Comparison of ENCODE assay signal across 8 cellular contexts in the genomic region with DNA sequence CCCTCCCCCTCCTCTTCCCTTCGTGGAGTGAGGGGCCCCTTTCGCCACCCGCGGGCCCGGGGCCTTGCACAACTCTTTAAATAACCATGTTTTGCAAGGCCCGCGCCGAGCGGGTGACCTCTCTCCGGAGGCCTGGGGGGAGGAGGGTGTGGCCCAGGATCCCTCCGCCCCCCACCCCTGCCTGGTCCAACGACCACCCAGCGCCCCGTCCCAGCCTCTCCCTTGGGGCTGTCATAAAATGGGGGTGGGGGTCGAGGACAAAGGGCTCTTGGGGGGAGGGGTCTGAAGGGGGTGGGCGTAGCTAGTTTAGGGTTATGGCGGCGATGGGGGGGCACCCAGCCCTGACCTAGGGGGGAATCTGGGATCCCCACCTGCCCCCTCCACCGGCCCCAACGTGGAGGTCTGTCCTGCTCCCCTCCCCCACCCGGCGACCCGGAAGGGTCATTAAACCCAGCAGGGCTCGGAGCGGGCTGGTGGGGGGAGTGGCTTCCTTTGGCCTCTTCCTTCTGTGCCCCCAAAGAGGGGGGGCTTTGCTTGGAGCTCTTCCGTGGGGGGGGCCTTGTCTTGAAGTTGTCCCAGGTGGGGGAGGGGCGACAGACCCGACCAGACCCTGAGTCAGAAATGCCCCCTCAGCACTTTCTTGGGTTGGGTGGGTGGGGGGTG. TPM values are rescaled to one million over a fixed set of nuclear protein-coding genes. Genes with fewer than 3 reads are reported as not detected.
DNase-seq lines count a peak whose midpoint lies in the region; ATAC-seq lines count a peak whose summit lies in the region.

No MANE protein-coding gene starts in this region.

- no peaks in the 10 kb centered on the region for H3K36me3 Mint-ChIP-seq in activated naive CD4-positive, alpha-beta T cell treated with anti-CD3 and anti-CD28 coated beads, Interleukin-2, amount 50 U/mL, for 24 hours
- peaks cover 8% of the 10 kb centered on the region for H3K36me3 Mint-ChIP-seq in activated T-helper 2 cell treated with anti-CD3 and anti-CD28 coated beads, Interferon-gamma antibody, Interleukin-2, Interleukin-4, amounts not matched to agents 10 μg/mL and 5 μg/mL and 100 μg/mL, durations not matched to agents 14 hours and 24 hours and 36 hours (ENCODE audit: low read depth)
- peaks cover 21 to 25% of the 10 kb centered on the region in 2 donors for H3K36me3 Mint-ChIP-seq in stimulated activated naive B cell treated with anti-CD40 and anti-IgM and Interleukin-4, amounts not matched to agents 10 μg/mL and 1 μg/mL and 100 μg/mL, for 72 hours

- peaks cover 15% of the 10 kb centered on the region for H3K36me3 ChIP-seq in iPS-15b (ENCODE audit: control insufficient read depth, insufficient read depth, low read length)

- no peaks in the 10 kb centered on the region for H3K9me3 Mint-ChIP-seq in activated naive CD4-positive, alpha-beta T cell treated with anti-CD3 and anti-CD28 coated beads, Interleukin-2, amount 50 U/mL, for 24 hours
- H3K9me3 Mint-ChIP-seq in activated T-helper 2 cell treated with anti-CD3 and anti-CD28 coated beads, Interferon-gamma antibody, Interleukin-2, Interleukin-4, amounts not matched to agents 10 μg/mL and 5 μg/mL and 100 μg/mL, durations not matched to agents 14 hours and 24 hours and 36 hours, result no peaks in the 10 kb centered on the region
- no peaks in the 10 kb centered on the region for H3K9me3 Mint-ChIP-seq in stimulated activated naive B cell treated with anti-CD40 and anti-IgM and Interleukin-4, amounts not matched to agents 10 μg/mL and 1 μg/mL and 100 μg/mL, for 72 hours

- no peak overlapping the region for H3K27ac Mint-ChIP-seq in activated naive CD4-positive, alpha-beta T cell treated with anti-CD3 and anti-CD28 coated beads, Interleukin-2, amount 50 U/mL, for 24 hours
- no peak overlapping the region for H3K27ac Mint-ChIP-seq in activated T-helper 2 cell treated with anti-CD3 and anti-CD28 coated beads, Interferon-gamma antibody, Interleukin-2, Interleukin-4, amounts not matched to agents 10 μg/mL and 5 μg/mL and 100 μg/mL, durations not matched to agents 14 hours and 24 hours and 36 hours
- H3K27ac Mint-ChIP-seq in stimulated activated naive B cell treated with anti-CD40 and anti-IgM and Interleukin-4, amounts not matched to agents 10 μg/mL and 1 μg/mL and 100 μg/mL, for 72 hours, result peak overlapping the region; percentile 89

- H3K9me3 ChIP-seq in iPS-15b (ENCODE audit: control insufficient read depth, insufficient read depth, low read length), result no peaks in the 10 kb centered on the region

- H3K4me3 ChIP-seq in iPS-15b (ENCODE audit: low read depth, low read length), result peak overlapping the region; percentile 18

- H3K27me3 ChIP-seq in iPS-15b (ENCODE audit: control insufficient read depth, insufficient read depth, low read length), result no peaks in the 10 kb centered on the region

- peak overlapping the region; percentile 80 for H3K4me3 Mint-ChIP-seq in activated naive CD4-positive, alpha-beta T cell treated with anti-CD3 and anti-CD28 coated beads, Interleukin-2, amount 50 U/mL, for 24 hours
- peak overlapping the region; percentile 83 for H3K4me3 Mint-ChIP-seq in activated T-helper 2 cell treated with anti-CD3 and anti-CD28 coated beads, Interferon-gamma antibody, Interleukin-2, Interleukin-4, amounts not matched to agents 10 μg/mL and 5 μg/mL and 100 μg/mL, durations not matched to agents 14 hours and 24 hours and 36 hours (ENCODE audit: low read depth)
- H3K4me3 Mint-ChIP-seq in stimulated activated naive B cell treated with anti-CD40 and anti-IgM and Interleukin-4, amounts not matched to agents 10 μg/mL and 1 μg/mL and 100 μg/mL, for 72 hours, result peak overlapping the region; percentile 81 to 92

- H3K4me1 ChIP-seq in iPS-15b (ENCODE audit: control insufficient read depth, insufficient read depth, low read length), result no peaks in the 10 kb centered on the region

- peaks cover 2% of the 10 kb centered on the region for H3K4me1 Mint-ChIP-seq in activated naive CD4-positive, alpha-beta T cell treated with anti-CD3 and anti-CD28 coated beads, Interleukin-2, amount 50 U/mL, for 24 hours
- H3K4me1 Mint-ChIP-seq in activated T-helper 2 cell treated with anti-CD3 and anti-CD28 coated beads, Interferon-gamma antibody, Interleukin-2, Interleukin-4, amounts not matched to agents 10 μg/mL and 5 μg/mL and 100 μg/mL, durations not matched to agents 14 hours and 24 hours and 36 hours (ENCODE audit: low read depth), result no peaks in the 10 kb centered on the region
- peaks cover 15 to 41% of the 10 kb centered on the region in 2 donors for H3K4me1 Mint-ChIP-seq in stimulated activated naive B cell treated with anti-CD40 and anti-IgM and Interleukin-4, amounts not matched to agents 10 μg/mL and 1 μg/mL and 100 μg/mL, for 72 hours

- intact Hi-C loops in activated T-helper 2 cell treated with anti-CD3 and anti-CD28 coated beads, Interferon-gamma antibody, Interleukin-2, Interleukin-4, amounts not matched to agents 10 μg/mL and 5 μg/mL and 100 μg/mL, durations not matched to agents 14 hours and 24 hours and 36 hours (cut with micrococcal nuclease), result loop anchor here (5.0 to 10.0 kb wide), 3 partner anchors 158 to 315 kb away; a partner anchor contains a TSS

- DNase-seq in activated naive CD4-positive, alpha-beta T cell (lab: John Stamatoyannopoulos, UW), result no peak
- no peak for DNase-seq in activated T-helper 2 cell treated with anti-CD3 and anti-CD28 coated beads, Interferon-gamma antibody, Interleukin-2, Interleukin-4, amounts not matched to agents 10 μg/mL and 5 μg/mL and 100 μg/mL, durations not matched to agents 14 hours and 24 hours and 36 hours (ENCODE audit: low spot score)
- DNase-seq in stimulated activated naive B cell treated with anti-CD40 and anti-IgM and Interleukin-4, amounts not matched to agents 10 μg/mL and 1 μg/mL and 100 μg/mL, for 72 hours, result no peak

- ATAC-seq in stimulated activated naive B cell treated with anti-CD40 and anti-IgM and Interleukin-4, amounts not matched to agents 10 μg/mL and 1 μg/mL and 100 μg/mL, for 72 hours (replicated peaks), result peak; percentile 4 to 19
- ATAC-seq in GM21528 (IDR thresholded peaks at IDR 0.05; ENCODE audit: low FRiP score, unreplicated experiment) (no peak), HG03045 (IDR thresholded peaks at IDR 0.05; ENCODE audit: unreplicated experiment) (no peak), GM18909 (IDR thresholded peaks at IDR 0.05; ENCODE audit: poor library complexity, unreplicated experiment) (no peak)

- H3K27me3 Mint-ChIP-seq in activated naive CD4-positive, alpha-beta T cell treated with anti-CD3 and anti-CD28 coated beads, Interleukin-2, amount 50 U/mL, for 24 hours, result no peaks in the 10 kb centered on the region
- H3K27me3 Mint-ChIP-seq in activated T-helper 2 cell treated with anti-CD3 and anti-CD28 coated beads, Interferon-gamma antibody, Interleukin-2, Interleukin-4, amounts not matched to agents 10 μg/mL and 5 μg/mL and 100 μg/mL, durations not matched to agents 14 hours and 24 hours and 36 hours (ENCODE audit: low read depth), result no peaks in the 10 kb centered on the region
- H3K27me3 Mint-ChIP-seq in stimulated activated naive B cell treated with anti-CD40 and anti-IgM and Interleukin-4, amounts not matched to agents 10 μg/mL and 1 μg/mL and 100 μg/mL, for 72 hours, result no peaks in the 10 kb centered on the region

- no peak overlapping the region for H3K9ac ChIP-seq in iPS-15b (ENCODE audit: low read depth, low read length)

RNA-seq across cellular contexts. Expression of a gene that starts 1.3 kb away (rescaled TPM):
- total RNA-seq in activated T-helper 2 cell treated with anti-CD3 and anti-CD28 coated beads, Interferon-gamma antibody, Interleukin-2, Interleukin-4, amounts not matched to agents 10 μg/mL and 5 μg/mL and 100 μg/mL, durations not matched to agents 14 hours and 24 hours and 36 hours, result 42.0 and 42.6 TPM in 2 replicates

RNA-seq across cellular contexts. Expression of a gene that starts 10.0 kb away (rescaled TPM):
- total RNA-seq in activated T-helper 2 cell treated with anti-CD3 and anti-CD28 coated beads, Interferon-gamma antibody, Interleukin-2, Interleukin-4, amounts not matched to agents 10 μg/mL and 5 μg/mL and 100 μg/mL, durations not matched to agents 14 hours and 24 hours and 36 hours, result 7.1 and 8.0 TPM in 2 replicates

RNA-seq across cellular contexts. Expression of a gene that starts 14.2 kb away (rescaled TPM):
- total RNA-seq in activated T-helper 2 cell treated with anti-CD3 and anti-CD28 coated beads, Interferon-gamma antibody, Interleukin-2, Interleukin-4, amounts not matched to agents 10 μg/mL and 5 μg/mL and 100 μg/mL, durations not matched to agents 14 hours and 24 hours and 36 hours, result 77.1 and 83.3 TPM in 2 replicates

RNA-seq across cellular contexts. Expression of a gene that starts 33.9 kb away (rescaled TPM):
- not detected in 2 replicates for total RNA-seq in activated T-helper 2 cell treated with anti-CD3 and anti-CD28 coated beads, Interferon-gamma antibody, Interleukin-2, Interleukin-4, amounts not matched to agents 10 μg/mL and 5 μg/mL and 100 μg/mL, durations not matched to agents 14 hours and 24 hours and 36 hours

RNA-seq across cellular contexts. Expression of a gene that starts 34.2 kb away (rescaled TPM):
- 55.7 and 64.1 TPM in 2 replicates for total RNA-seq in activated T-helper 2 cell treated with anti-CD3 and anti-CD28 coated beads, Interferon-gamma antibody, Interleukin-2, Interleukin-4, amounts not matched to agents 10 μg/mL and 5 μg/mL and 100 μg/mL, durations not matched to agents 14 hours and 24 hours and 36 hours

Comparison
In these comparisons a context has a peak if more than half of its experiments do, and no peak if none do; other contexts are left out.
1. ATAC-seq: peak in stimulated activated naive B cell treated with anti-CD40 and anti-IgM and Interleukin-4, amounts not matched to agents 10 μg/mL and 1 μg/mL and 100 μg/mL, for 72 hours (2 of 2); none in GM21528 (single experiment), HG03045 (single experiment) and GM18909 (single experiment).
2. Peak in every context shown above with its lines, with median percentiles within 50 percentile points of each other: H3K4me3 Mint-ChIP-seq.